14 cellular contexts compared by ENCODE assay signal in the genomic region with DNA sequence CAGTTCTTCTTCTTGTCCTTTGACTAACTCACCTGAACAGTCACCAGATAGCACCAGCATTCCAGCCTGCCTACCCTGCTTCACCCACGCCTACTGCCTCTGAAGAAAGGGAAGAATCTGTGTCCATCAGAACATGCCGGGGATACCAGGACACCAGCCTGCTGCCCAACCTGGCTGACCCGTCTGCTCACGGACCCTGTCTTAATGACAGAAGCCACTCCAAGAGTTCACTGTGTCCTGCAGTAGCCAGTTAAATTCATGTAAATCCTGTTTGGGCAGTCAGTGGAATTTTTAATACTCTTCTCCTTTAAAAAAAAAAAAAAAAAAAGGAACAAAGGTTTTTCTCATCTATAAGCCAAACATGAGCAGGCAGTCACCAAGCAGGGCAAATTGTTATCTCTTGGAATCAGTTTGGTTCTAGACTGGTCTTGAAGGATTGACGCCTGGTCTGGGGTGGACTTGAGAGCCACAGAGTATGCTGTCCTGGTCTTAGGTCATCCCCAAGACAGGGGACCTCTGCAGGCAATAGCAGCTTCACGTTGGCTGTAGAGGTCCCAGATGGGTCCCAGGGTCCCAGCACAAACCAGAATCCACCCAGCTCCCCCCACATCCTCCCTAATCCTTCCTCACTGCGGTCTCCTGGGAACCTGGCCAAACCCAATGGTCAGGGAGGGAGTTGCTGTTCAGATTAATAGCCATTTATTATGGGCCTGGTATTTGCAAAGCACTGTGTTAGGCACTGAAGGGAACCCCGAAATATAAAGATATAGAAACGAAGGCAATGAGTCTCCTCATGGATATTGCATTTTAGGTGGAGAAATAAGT.
DNase-seq lines count a peak whose midpoint lies in the region; ATAC-seq and TF ChIP-seq lines count a peak whose summit lies in the region.
"Had no signal": no experiment of that assay in that cellular context is flagged by ENCODE, and none has a peak within 500 bp of the region (broad histone marks: within the 10 kb centered on the region; RNA-seq: fewer than 3 reads in every experiment).

No MANE protein-coding gene starts in this region.

- H3F3A ChIP-seq in smooth muscle cell (ENCODE audit: low read depth): peaks cover 6% of the 10 kb centered on the region

- peaks cover 12 to 29% of the 10 kb centered on the region in 2 donors for H3K4me1 ChIP-seq in esophagus (ENCODE audit: control insufficient read depth in 2 of 2, insufficient read depth in 2 of 2, low read length in 1 of 2)
- H3K4me1 ChIP-seq in smooth muscle cell (ENCODE audit: low read depth): no peaks in the 10 kb centered on the region

- 54 to 56% methylated on average over 9 of the region's 9 CpGs for WGBS in esophagus, 2 donors
- 69% methylated on average over 9 of the region's 9 CpGs for WGBS in smooth muscle cell (ENCODE audit: low lambda C conversion rate)

- H3K9ac ChIP-seq in smooth muscle cell (ENCODE audit: low read depth): no peak overlapping the region

- H3K4me3 ChIP-seq in esophagus (ENCODE audit: low read depth in 1 of 2, low read length in 2 of 2) (no peak overlapping the region), smooth muscle cell (no peak overlapping the region)
- H3K4me3 ChIP-seq: adrenal gland, tibial nerve had no signal

- H3K36me3 ChIP-seq in esophagus (ENCODE audit: control insufficient read depth in 2 of 2, insufficient read depth in 2 of 2, low read length in 1 of 2) (no peaks in the 10 kb centered on the region), smooth muscle cell (ENCODE audit: low read depth) (no peaks in the 10 kb centered on the region)
- H3K36me3 ChIP-seq: adrenal gland, tibial nerve had no signal

- H3K79me2 ChIP-seq in smooth muscle cell (ENCODE audit: low read depth): no peaks in the 10 kb centered on the region

- no peak for ATAC-seq in T-cell (replicated peaks in 1 of 4)
- ATAC-seq: right cardiac atrium, Right ventricle myocardium inferior had no signal

- CTCF ChIA-PET in T-cell (lab: Charles Lee): no interaction called here

- DNase-seq in activated CD4-positive, alpha-beta T cell treated with anti-CD3 and anti-CD28 coated beads, Interleukin-2, amount 10 ng/mL, durations not matched to agents 24 days and 14 days: no peak
- DNase-seq in activated CD4-positive, alpha-beta T cell treated with anti-CD3 and anti-CD28 coated beads for 4 hours: no peak
- DNase-seq in T-cell (no peak), smooth muscle cell (lab: John Stamatoyannopoulos, UW; ENCODE audit: unreplicated experiment) (no peak), occipital lobe (lab: John Stamatoyannopoulos, UW) (no peak), NCI-H187 treated with DMSO at 0.1 percent for 48 hours (lab: John Stamatoyannopoulos, UW) (no peak), NCI-H524 treated with DMSO at 0.1 percent for 48 hours (lab: John Stamatoyannopoulos, UW) (no peak)
- DNase-seq: ACHN, NCI-H446, right cardiac atrium had no signal

- intact Hi-C loops in activated CD4-positive, alpha-beta T cell treated with anti-CD3 and anti-CD28 coated beads, Interleukin-2, amount 10 ng/mL, durations not matched to agents 24 days and 14 days (cut with micrococcal nuclease): no loop called here

- peak overlapping the region; percentile 6 to 83 for H3K27ac ChIP-seq in esophagus (ENCODE audit: low read depth in 2 of 2, low read length in 1 of 2)
- H3K27ac ChIP-seq in smooth muscle cell (ENCODE audit: low read depth): peak overlapping the region; percentile 71
- H3K27ac ChIP-seq: tibial nerve had no signal

- no peaks in the 10 kb centered on the region for H4K20me1 ChIP-seq in smooth muscle cell (ENCODE audit: low read depth)

- H3K4me2 ChIP-seq in smooth muscle cell: no peak overlapping the region

- no peak for TF ChIP-seq CTCF in smooth muscle cell (IDR thresholded peaks at IDR 0.05; ENCODE audit: borderline replicate concordance, insufficient read depth, poor library complexity, severe bottlenecking)

- peaks cover 76% of the 10 kb centered on the region for H3K4me1 Mint-ChIP-seq in activated CD4-positive, alpha-beta T cell treated with anti-CD3 and anti-CD28 coated beads, Interleukin-2, amount 10 ng/mL, durations not matched to agents 24 days and 14 days
- H3K4me1 Mint-ChIP-seq in T-cell: peaks cover 70 to 92% (median 91%) of the 10 kb centered on the region in 3 donors

- peak overlapping the region; percentile 7 for H3K27ac Mint-ChIP-seq in activated CD4-positive, alpha-beta T cell treated with anti-CD3 and anti-CD28 coated beads, Interleukin-2, amount 10 ng/mL, durations not matched to agents 24 days and 14 days
- H3K27ac Mint-ChIP-seq in T-cell: peak overlapping the region; percentile 45 to 66

- H3K4me3 Mint-ChIP-seq in activated CD4-positive, alpha-beta T cell treated with anti-CD3 and anti-CD28 coated beads, Interleukin-2, amount 10 ng/mL, durations not matched to agents 24 days and 14 days: no peak overlapping the region
- no peak overlapping the region for H3K4me3 Mint-ChIP-seq in T-cell

- no peaks in the 10 kb centered on the region for H3K9me3 Mint-ChIP-seq in activated CD4-positive, alpha-beta T cell treated with anti-CD3 and anti-CD28 coated beads, Interleukin-2, amount 10 ng/mL, durations not matched to agents 24 days and 14 days
- no peaks in the 10 kb centered on the region for H3K9me3 Mint-ChIP-seq in T-cell

- peaks cover 44% of the 10 kb centered on the region for H3K36me3 Mint-ChIP-seq in activated CD4-positive, alpha-beta T cell treated with anti-CD3 and anti-CD28 coated beads, Interleukin-2, amount 10 ng/mL, durations not matched to agents 24 days and 14 days (ENCODE audit: low read depth)
- peaks cover 33% of the 10 kb centered on the region for H3K36me3 Mint-ChIP-seq in T-cell

- no peaks in the 10 kb centered on the region for H3K27me3 ChIP-seq in esophagus (ENCODE audit: control insufficient read depth in 1 of 2, insufficient read depth in 2 of 2, low read length in 2 of 2)
- H3K27me3 ChIP-seq in smooth muscle cell (ENCODE audit: low read depth): no peaks in the 10 kb centered on the region
- H3K27me3 ChIP-seq: adrenal gland, tibial nerve had no signal

- no peak overlapping the region for H2AFZ ChIP-seq in smooth muscle cell (ENCODE audit: low read depth)

- POLR2A ChIA-PET in T-cell (lab: Charles Lee): no interaction called here

- H3K27me3 Mint-ChIP-seq in activated CD4-positive, alpha-beta T cell treated with anti-CD3 and anti-CD28 coated beads, Interleukin-2, amount 10 ng/mL, durations not matched to agents 24 days and 14 days: no peaks in the 10 kb centered on the region
- H3K27me3 Mint-ChIP-seq in T-cell: no peaks in the 10 kb centered on the region

- no peaks in the 10 kb centered on the region for H3K9me3 ChIP-seq in esophagus (ENCODE audit: control insufficient read depth in 2 of 2, insufficient read depth in 1 of 2, low read depth in 1 of 2, low read length in 1 of 2)
- H3K9me3 ChIP-seq in smooth muscle cell (replicated peaks; ENCODE audit: low read depth): no peaks in the 10 kb centered on the region
- H3K9me3 ChIP-seq: adrenal gland, tibial nerve had no signal
